1 cellular context compared by ENCODE assay signal in the genomic region with DNA sequence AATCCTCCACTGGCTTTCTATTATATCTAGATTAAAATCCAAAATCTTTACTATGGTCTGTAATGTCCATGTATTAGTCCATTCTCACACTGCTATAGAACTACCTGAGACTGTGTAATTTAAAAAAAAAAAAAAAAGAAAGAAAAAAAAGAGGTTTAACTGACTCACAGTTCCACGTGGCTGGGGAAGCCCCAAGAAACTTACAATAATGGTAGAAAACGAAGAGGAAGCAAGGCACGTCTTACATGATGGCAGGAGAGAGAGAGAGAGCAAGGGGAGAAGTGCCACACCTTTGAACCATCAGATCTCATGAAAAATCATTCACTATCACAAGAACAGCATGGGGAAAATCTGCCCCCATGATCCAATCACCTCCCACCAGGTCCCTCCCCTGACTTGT.
TF ChIP-seq lines count a peak whose summit lies in the region.

No MANE protein-coding gene starts in this region.

TF ChIP-seq in K562, 482 proteins besides CTCF, POLR2A, EP300 and RAD21:
- TF ChIP-seq RUNX1 (IDR thresholded peaks at IDR 0.05; ENCODE audit: low read depth) (no peak), DNMT1 (IDR thresholded peaks at IDR 0.05) (no peak), ZNF431 (CRISPR knock-in tag; IDR thresholded peaks at IDR 0.05) (peak; percentile 84), ATF7 (IDR thresholded peaks at IDR 0.05) (no peak), L3MBTL2 (IDR thresholded peaks at IDR 0.05) (0 out of 2 replicates have a peak, but pooled peaks have one; percentile 20), PHB2 (IDR thresholded peaks at IDR 0.05; ENCODE audit: low read depth) (no peak)
- TF ChIP-seq, protein P1, sequence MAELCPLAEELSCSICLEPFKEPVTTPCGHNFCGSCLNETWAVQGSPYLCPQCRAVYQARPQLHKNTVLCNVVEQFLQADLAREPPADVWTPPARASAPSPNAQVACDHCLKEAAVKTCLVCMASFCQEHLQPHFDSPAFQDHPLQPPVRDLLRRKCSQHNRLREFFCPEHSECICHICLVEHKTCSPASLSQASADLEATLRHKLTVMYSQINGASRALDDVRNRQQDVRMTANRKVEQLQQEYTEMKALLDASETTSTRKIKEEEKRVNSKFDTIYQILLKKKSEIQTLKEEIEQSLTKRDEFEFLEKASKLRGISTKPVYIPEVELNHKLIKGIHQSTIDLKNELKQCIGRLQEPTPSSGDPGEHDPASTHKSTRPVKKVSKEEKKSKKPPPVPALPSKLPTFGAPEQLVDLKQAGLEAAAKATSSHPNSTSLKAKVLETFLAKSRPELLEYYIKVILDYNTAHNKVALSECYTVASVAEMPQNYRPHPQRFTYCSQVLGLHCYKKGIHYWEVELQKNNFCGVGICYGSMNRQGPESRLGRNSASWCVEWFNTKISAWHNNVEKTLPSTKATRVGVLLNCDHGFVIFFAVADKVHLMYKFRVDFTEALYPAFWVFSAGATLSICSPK (IDR thresholded peaks at IDR 0.05; ENCODE audit: borderline replicate concordance), result no peak
